ENCODE assay signal across 23 cellular contexts in the genomic region with DNA sequence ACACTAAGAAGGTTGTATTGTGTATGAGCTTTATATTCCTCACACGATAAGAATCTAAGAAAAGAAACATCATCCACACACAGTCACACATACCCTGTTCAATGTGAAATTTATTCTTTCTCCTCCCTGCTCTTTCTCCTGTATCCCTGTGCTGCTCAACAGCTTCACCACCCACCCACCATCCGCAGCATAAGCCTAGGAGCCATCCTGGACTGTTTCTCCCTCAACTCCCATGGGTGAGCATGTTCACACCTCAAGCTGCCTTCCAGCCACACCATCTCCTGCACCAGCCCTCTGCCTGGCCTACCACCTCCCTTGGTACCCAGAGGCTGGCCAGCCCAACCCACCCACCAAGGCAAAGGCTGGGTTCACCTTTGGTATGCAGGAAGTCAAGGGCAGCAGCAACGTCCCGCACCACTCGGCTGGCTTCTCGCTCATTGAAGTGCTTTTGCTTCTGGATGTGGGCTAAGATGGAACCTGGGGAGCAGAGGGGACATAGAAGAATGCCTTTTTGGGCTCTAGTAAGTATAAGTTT. TPM values are rescaled to one million over a fixed set of nuclear protein-coding genes. Genes with fewer than 3 reads are reported as not detected.
DNase-seq lines count a peak whose midpoint lies in the region; ATAC-seq and TF ChIP-seq lines count a peak whose summit lies in the region.
"Had no signal": no experiment of that assay in that cellular context is flagged by ENCODE, and none has a peak within 500 bp of the region (broad histone marks: within the 10 kb centered on the region; RNA-seq: fewer than 3 reads in every experiment).

No MANE protein-coding gene starts in this region.

- H4K8ac ChIP-seq in H9 (replicated peaks; ENCODE audit: insufficient read length, low read depth, low read length): no peak overlapping the region

- H3K4me1 Mint-ChIP-seq in T-helper 2 cell treated with Interferon-gamma antibody and Interleukin-4, amounts not matched to agents 5 μg/mL and 100 μg/mL, for 36 hours (ENCODE audit: low read depth): peaks cover 1% of the 10 kb centered on the region
- H3K4me1 Mint-ChIP-seq in H9: peaks cover 31 to 45% of the 10 kb centered on the region in 2 experiments

- H3K23me2 ChIP-seq in H9 (ENCODE audit: insufficient read length, low read depth, low read length, poor library complexity, severe bottlenecking): peaks cover 2% of the 10 kb centered on the region

- TF ChIP-seq POLR2A in sigmoid colon (IDR thresholded peaks at IDR 0.05): no peak

- TF ChIP-seq CTCF in left ventricle myocardium inferior (IDR thresholded peaks at IDR 0.05; ENCODE audit: borderline replicate concordance): no peak
- no peak for TF ChIP-seq CTCF in H9 (conservative IDR thresholded peaks at IDR 0.05)
- no peak for TF ChIP-seq CTCF in sigmoid colon (IDR thresholded peaks at IDR 0.05)

- intact Hi-C loops in left ventricle myocardium inferior (cut with micrococcal nuclease): no loop called here
- intact Hi-C loops in left ventricle myocardium superior (cut with micrococcal nuclease): no loop called here
- intact Hi-C loops in sigmoid colon (cut with DNase I): no loop called here

- H3K27me3 ChIP-seq in left ventricle myocardium inferior (ENCODE audit: low read depth) (no peaks in the 10 kb centered on the region), H9 (ENCODE audit: insufficient read depth, low read length) (no peaks in the 10 kb centered on the region), sigmoid colon (no peaks in the 10 kb centered on the region)

- DNase-seq in T-helper 2 cell treated with Interferon-gamma antibody and Interleukin-4, amounts not matched to agents 5 μg/mL and 100 μg/mL, for 36 hours (ENCODE audit: low spot score): no peak
- DNase-seq in T-helper 2 cell (no peak), left ventricle myocardium inferior (no peak), left ventricle myocardium superior (no peak), H9 (no peak), sigmoid colon (peak; percentile 45), SIG-M5 treated with dmso at 0.1 percent for 504 hours (lab: John Stamatoyannopoulos, UW; ENCODE audit: unreplicated experiment) (no peak)
- DNase-seq: AML-193; Caco-2; CD4-positive, alpha-beta T cell; DMS79; GDM1; GM23248; HCEC 1CT; IMR-90 had no signal

- H4K20me1 ChIP-seq in H9 (ENCODE audit: control insufficient read depth, insufficient read depth, insufficient read length): no peaks in the 10 kb centered on the region

- H2BK5ac ChIP-seq in H9 (ENCODE audit: insufficient read length, low read length): no peak overlapping the region

- no peak overlapping the region for H2BK20ac ChIP-seq in H9 (ENCODE audit: low read depth, low read length, poor library complexity, severe bottlenecking)

- no peak overlapping the region for H3K4ac ChIP-seq in H9 (ENCODE audit: low read depth, low read length)

- H3K9me3 ChIP-seq in left ventricle myocardium inferior (replicated peaks) (no peaks in the 10 kb centered on the region), H9 (ENCODE audit: control insufficient read depth, low read depth, low read length) (no peaks in the 10 kb centered on the region), sigmoid colon (no peaks in the 10 kb centered on the region)
- H3K9me3 ChIP-seq: A549, Caco-2 had no signal

- H3K4me2 ChIP-seq in H9 (ENCODE audit: insufficient read depth, insufficient read length, low read length): no peak overlapping the region
- H3K4me2 ChIP-seq: A549 had no signal

- H2BK120ac ChIP-seq in H9 (ENCODE audit: low read depth, low read length, poor library complexity, severe bottlenecking): no peak overlapping the region

- H3K4me3 Mint-ChIP-seq in T-helper 2 cell treated with Interferon-gamma antibody and Interleukin-4, amounts not matched to agents 5 μg/mL and 100 μg/mL, for 36 hours: no peak overlapping the region
- H3K4me3 Mint-ChIP-seq in H9: no peak overlapping the region; a peak in 1 of 5 replicates
- H3K4me3 Mint-ChIP-seq: CD4-positive, alpha-beta T cell had no signal

- H4K91ac ChIP-seq in H9 (ENCODE audit: insufficient read length, low read depth, low read length): no peak overlapping the region

- no peak overlapping the region for H2AFZ ChIP-seq in H9 (ENCODE audit: low read length)
- H2AFZ ChIP-seq: GM23248 had no signal

- no peak overlapping the region for H4K5ac ChIP-seq in H9 (ENCODE audit: insufficient read length, low read depth, low read length)

- H2AK5ac ChIP-seq in H9 (ENCODE audit: insufficient read length, low read length): no peak overlapping the region

- no peak for ATAC-seq in left ventricle myocardium superior
- ATAC-seq: A549 had no signal

- H3K4me3 ChIP-seq in left ventricle myocardium inferior (no peak overlapping the region), sigmoid colon (no peak overlapping the region)
- H3K4me3 ChIP-seq: A549, GM23248 had no signal

- peak overlapping the region; percentile 58 for H3K27ac Mint-ChIP-seq in T-helper 2 cell treated with Interferon-gamma antibody and Interleukin-4, amounts not matched to agents 5 μg/mL and 100 μg/mL, for 36 hours
- peak overlapping the region in 1 of 3 experiments; percentile 57; a peak in 1 of 7 replicates for H3K27ac Mint-ChIP-seq in H9
- H3K27ac Mint-ChIP-seq: CD4-positive, alpha-beta T cell had no signal

- no peak overlapping the region for H2BK12ac ChIP-seq in H9 (ENCODE audit: insufficient read length, low read depth, low read length)

- no peaks in the 10 kb centered on the region for H3K79me2 ChIP-seq in H9 (ENCODE audit: insufficient read depth, low read length)

- no CpG with 5 or more reads among the region's 6 CpGs for WGBS in H9 (ENCODE audit: extremely low coverage, insufficient read length, low lambda C conversion rate)
- WGBS in sigmoid colon, 2 donors: 95 to 98% methylated on average over 6 of the region's 6 CpGs

- no peak overlapping the region for H3K9ac ChIP-seq in H9 (ENCODE audit: extremely low read depth, insufficient read length, low read length)
- H3K9ac ChIP-seq: GM23248 had no signal

- H2BK15ac ChIP-seq in H9 (ENCODE audit: low read depth, low read length): no peak overlapping the region

- H3K27me3 Mint-ChIP-seq in T-helper 2 cell treated with Interferon-gamma antibody and Interleukin-4, amounts not matched to agents 5 μg/mL and 100 μg/mL, for 36 hours (ENCODE audit: low read depth): no peaks in the 10 kb centered on the region
- H3K27me3 Mint-ChIP-seq in H9 (ENCODE audit: low read depth): no peaks in the 10 kb centered on the region
- H3K27me3 Mint-ChIP-seq: CD4-positive, alpha-beta T cell had no signal

- H3K36me3 ChIP-seq in left ventricle myocardium inferior (peaks cover 55% of the 10 kb centered on the region), sigmoid colon (peaks cover 6 to 44% (median 17%) of the 10 kb centered on the region in 4 donors)

- H3K14ac ChIP-seq in H9 (ENCODE audit: insufficient read depth, low read length): 0 out of 2 replicates have a peak overlapping the region, but pooled peaks have one; percentile 31

- no peaks in the 10 kb centered on the region for H3K79me1 ChIP-seq in H9 (ENCODE audit: insufficient read depth, low read depth, low read length, poor library complexity, severe bottlenecking)

- peak overlapping the region; percentile 79 for H3K27ac ChIP-seq in left ventricle myocardium inferior (replicated peaks)
- H3K27ac ChIP-seq in H9 (ENCODE audit: insufficient read length, low read depth, low read length): no peak overlapping the region
- H3K27ac ChIP-seq in sigmoid colon: no peak overlapping the region
- H3K27ac ChIP-seq: 22Rv1, A549, C4-2B, GM23248, HL-60 had no signal

- no peak overlapping the region for H3K23ac ChIP-seq in H9 (ENCODE audit: insufficient read length, low read depth, low read length)

- peaks cover 24% of the 10 kb centered on the region for H3K4me1 ChIP-seq in left ventricle myocardium inferior
- no peaks in the 10 kb centered on the region; the same call in 1 of the 2 replicates for H3K4me1 ChIP-seq in H9 (ENCODE audit: insufficient read depth, low read length)
- peaks cover 0 to 30% (median 17%) of the 10 kb centered on the region in 4 donors for H3K4me1 ChIP-seq in sigmoid colon
- H3K4me1 ChIP-seq: A549, Caco-2 had no signal

- no peak overlapping the region for H3K18ac ChIP-seq in H9 (ENCODE audit: insufficient read length, low read depth, low read length)

- no peaks in the 10 kb centered on the region for H3K9me3 Mint-ChIP-seq in T-helper 2 cell treated with Interferon-gamma antibody and Interleukin-4, amounts not matched to agents 5 μg/mL and 100 μg/mL, for 36 hours
- H3K9me3 Mint-ChIP-seq in H9: no peaks in the 10 kb centered on the region
- H3K9me3 Mint-ChIP-seq: CD4-positive, alpha-beta T cell had no signal

- no peak for TF ChIP-seq EP300 in sigmoid colon (IDR thresholded peaks at IDR 0.05)

- H3K36me3 Mint-ChIP-seq in T-helper 2 cell treated with Interferon-gamma antibody and Interleukin-4, amounts not matched to agents 5 μg/mL and 100 μg/mL, for 36 hours (ENCODE audit: low read depth): peaks cover 35% of the 10 kb centered on the region
- H3K36me3 Mint-ChIP-seq in H9 (ENCODE audit: insufficient read depth in 1 of 3, low read depth in 3 of 3): peaks cover 0 to 3% (median 0%) of the 10 kb centered on the region in 3 experiments; a peak in 3 of 7 replicates

- no peak overlapping the region for H3K56ac ChIP-seq in H9 (ENCODE audit: insufficient read length, low read depth, low read length)

- no peak overlapping the region for H3T11ph ChIP-seq in H9 (ENCODE audit: low read length)

RNA-seq across cellular contexts. Expression of gene KNCN, which starts 20.3 kb away (rescaled TPM):
- total RNA-seq in left ventricle myocardium inferior: not detected
- total RNA-seq in left ventricle myocardium superior: not detected
- total RNA-seq in H9 (2021): not detected in 2 replicates
- not detected for total RNA-seq in sigmoid colon
- polyA plus RNA-seq in sigmoid colon: not detected
- total RNA-seq: Caco-2; CD4-positive, alpha-beta T cell; Daoy; GM23248; H4; HT1080; IMR-90 had no signal
- polyA plus RNA-seq: A549, BJ, GM23248, IMR-90 had no signal

RNA-seq across cellular contexts. Expression of gene MKNK1, which starts 32.3 kb away (rescaled TPM):
- total RNA-seq in left ventricle myocardium inferior: 43.5 TPM
- total RNA-seq in left ventricle myocardium superior: 42.5 TPM
- 12.9 and 13.4 TPM in 2 replicates for total RNA-seq in H9 (2021)
- 10 to 100 TPM; 32.1 to 54.3 (median 35.7) TPM for total RNA-seq in sigmoid colon
- 10 to 100 TPM; 15.0 to 30.3 (median 30.0) TPM for polyA plus RNA-seq in sigmoid colon

RNA-seq across cellular contexts. Expression of gene MOB3C, which starts 44.9 kb away (rescaled TPM):
- 12.8 TPM for total RNA-seq in left ventricle myocardium inferior
- total RNA-seq in left ventricle myocardium superior: 11.2 TPM
- 3.2 and 4.1 TPM in 2 replicates for total RNA-seq in H9 (2021)
- total RNA-seq in sigmoid colon: 10 to 100 TPM; 11.4 to 25.7 (median 16.0) TPM
- 10 to 100 TPM in 2 of 3 donors, 1 to 10 TPM in 1; 7.8 to 13.8 (median 12.0) TPM for polyA plus RNA-seq in sigmoid colon
